In the genomic region with DNA sequence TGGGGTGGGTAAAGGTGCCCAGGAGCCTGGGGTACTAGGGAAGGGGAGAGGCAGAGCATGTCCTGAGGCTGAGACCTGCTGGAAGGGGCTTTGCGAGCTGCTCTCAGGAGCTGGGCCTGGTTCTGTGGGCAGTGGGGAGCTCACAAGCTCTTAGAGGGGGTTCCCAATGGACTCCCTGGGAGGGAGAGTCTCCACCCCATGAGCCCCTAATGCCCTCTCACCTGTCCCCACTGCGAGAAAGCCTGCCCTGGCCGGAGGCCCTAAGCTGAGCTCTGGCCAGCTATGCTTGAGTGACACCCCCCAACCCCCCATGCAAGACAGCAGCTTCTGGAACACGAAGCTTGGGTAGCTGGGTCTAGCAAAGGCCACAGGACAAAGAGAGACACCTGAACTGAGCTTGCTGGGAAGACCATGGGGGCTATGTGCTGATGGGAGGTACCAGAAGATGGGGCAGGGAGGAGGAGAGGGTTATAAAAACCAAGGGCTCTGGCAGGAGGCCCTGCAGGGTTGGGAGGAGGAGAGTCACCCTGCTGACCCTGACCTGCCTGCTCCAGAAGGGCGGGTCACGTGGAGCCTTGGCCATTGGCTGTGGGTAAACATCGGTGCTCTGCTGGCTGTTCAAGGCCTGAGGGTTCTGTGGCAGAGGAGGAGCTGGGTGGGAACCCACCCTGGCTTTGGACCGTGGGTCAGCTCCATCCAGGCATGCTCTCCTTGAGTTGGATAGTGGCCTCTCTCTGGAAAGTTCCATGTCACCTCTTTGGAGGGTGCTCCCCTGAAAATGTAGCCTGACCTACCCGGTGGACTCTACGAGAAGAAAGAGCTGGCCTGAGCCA, we compare ENCODE assay signal across 1 cellular context.
TF ChIP-seq lines count a peak whose summit lies in the region.

No MANE protein-coding gene starts in this region.

TF ChIP-seq in HEK293T, 16 proteins besides CTCF, POLR2A, EP300 and RAD21:
- TF ChIP-seq SUZ12 (IDR thresholded peaks at IDR 0.05) (no peak), ELF4 (IDR thresholded peaks at IDR 0.05) (no peak), LEF1 (IDR thresholded peaks at IDR 0.05; ENCODE audit: borderline replicate concordance) (no peak), CTBP1 (IDR thresholded peaks at IDR 0.05; ENCODE audit: borderline replicate concordance) (no peak), SP1 (IDR thresholded peaks at IDR 0.05) (no peak), TARDBP (IDR thresholded peaks at IDR 0.05) (no peak), HDGF (IDR thresholded peaks at IDR 0.05; ENCODE audit: borderline replicate concordance) (no peak), ARNT (IDR thresholded peaks at IDR 0.05) (no peak), BHLHE40 (IDR thresholded peaks at IDR 0.05; ENCODE audit: borderline replicate concordance) (no peak)
- TF ChIP-seq, protein P1, sequence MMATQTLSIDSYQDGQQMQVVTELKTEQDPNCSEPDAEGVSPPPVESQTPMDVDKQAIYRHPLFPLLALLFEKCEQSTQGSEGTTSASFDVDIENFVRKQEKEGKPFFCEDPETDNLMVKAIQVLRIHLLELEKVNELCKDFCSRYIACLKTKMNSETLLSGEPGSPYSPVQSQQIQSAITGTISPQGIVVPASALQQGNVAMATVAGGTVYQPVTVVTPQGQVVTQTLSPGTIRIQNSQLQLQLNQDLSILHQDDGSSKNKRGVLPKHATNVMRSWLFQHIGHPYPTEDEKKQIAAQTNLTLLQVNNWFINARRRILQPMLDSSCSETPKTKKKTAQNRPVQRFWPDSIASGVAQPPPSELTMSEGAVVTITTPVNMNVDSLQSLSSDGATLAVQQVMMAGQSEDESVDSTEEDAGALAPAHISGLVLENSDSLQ (IDR thresholded peaks at IDR 0.05): no peak
